ENCODE assay signal across 13 cellular contexts in genomic region chr10:26911811-26912461, GRCh38. TPM values are rescaled to one million over a fixed set of nuclear protein-coding genes. Genes with fewer than 3 reads are reported as not detected.
A peak's percentile ranks its signal among the peaks of the same experiment; 100 is the strongest.
DNase-seq lines count a peak whose midpoint lies in the region; ATAC-seq and TF ChIP-seq lines count a peak whose summit lies in the region.
"Had no signal": no experiment of that assay in that cellular context is flagged by ENCODE, and none has a peak within 500 bp of the region (broad histone marks: within the 10 kb centered on the region; RNA-seq: fewer than 3 reads in every experiment).

No MANE protein-coding gene starts in this region.

- H3K4me3 ChIP-seq in DOHH2 (ENCODE audit: low read length) (no peak overlapping the region), adrenal gland (no peak overlapping the region)
- H3K4me3 ChIP-seq: heart right ventricle, tibial artery had no signal

- ATAC-seq in GM19372 (IDR thresholded peaks at IDR 0.05; ENCODE audit: low read depth, unreplicated experiment), result peak; percentile 64
- ATAC-seq in HG02759 (IDR thresholded peaks at IDR 0.05; ENCODE audit: unreplicated experiment), result peak; percentile 61
- ATAC-seq in HG03159 (IDR thresholded peaks at IDR 0.05; ENCODE audit: unreplicated experiment), result no peak
- ATAC-seq: heart right ventricle, SK-N-SH treated with all-trans-retinoic acid at 6 μM for 48 hours had no signal

- H3F3A ChIP-seq in DOHH2 (ENCODE audit: control insufficient read depth, insufficient read depth), result 0 out of 2 replicates have a peak, but pooled peaks cover 2% of the 10 kb centered on the region

- DNase-seq in NAMALWA (ENCODE audit: low spot score) (peak; percentile 58), NCI-H1436 treated with DMSO at 0.1 percent for 48 hours (lab: John Stamatoyannopoulos, UW) (no peak), adrenal gland (no peak)
- DNase-seq in activated CD4-positive, CD25-positive, alpha-beta regulatory T cell (lab: John Stamatoyannopoulos, UW), result no peak
- DNase-seq: activated naive CD8-positive, alpha-beta T cell treated with anti-CD3 and anti-CD28 coated beads for 36 hours; heart right ventricle; NK-92 treated with Interleukin-12 subunit alpha and Interleukin-12 subunit beta, amount 100 ng/mL, for 24 hours; tibial artery had no signal

- intact Hi-C loops in adrenal gland (cut with DNase I), result no loop called here

- H3K27ac ChIP-seq in DOHH2 (ENCODE audit: low read depth, low read length) (no peak overlapping the region), adrenal gland (no peak overlapping the region)
- H3K27ac ChIP-seq: heart right ventricle, tibial artery had no signal

- H3K27me3 ChIP-seq in DOHH2 (ENCODE audit: control insufficient read depth, low read length) (no peaks in the 10 kb centered on the region), adrenal gland (no peaks in the 10 kb centered on the region)
- H3K27me3 ChIP-seq: heart right ventricle, tibial artery had no signal

- TF ChIP-seq CTCF in DOHH2 (IDR thresholded peaks at IDR 0.05; ENCODE audit: low read depth, low read length, poor library complexity, severe bottlenecking), result no peak
- TF ChIP-seq CTCF in adrenal gland (IDR thresholded peaks at IDR 0.05), result no peak

- H3K9me3 ChIP-seq in DOHH2 (ENCODE audit: control insufficient read depth, insufficient read depth, low read length), result no peaks in the 10 kb centered on the region
- no peaks in the 10 kb centered on the region for H3K9me3 ChIP-seq in adrenal gland (replicated peaks in 1 of 3)
- H3K9me3 ChIP-seq: heart right ventricle, tibial artery had no signal

- no peaks in the 10 kb centered on the region for H3K79me2 ChIP-seq in DOHH2 (ENCODE audit: control insufficient read depth, low read length)

- H3K4me1 ChIP-seq in DOHH2 (ENCODE audit: control insufficient read depth, low read length) (peaks cover 11% of the 10 kb centered on the region), adrenal gland (replicated peaks in 1 of 2) (no peaks in the 10 kb centered on the region)
- H3K4me1 ChIP-seq: heart right ventricle, tibial artery had no signal

- no peaks in the 10 kb centered on the region for H3K9me2 ChIP-seq in DOHH2 (replicated peaks; ENCODE audit: control insufficient read depth, low read length)

- H4K20me1 ChIP-seq in DOHH2 (ENCODE audit: control insufficient read depth, insufficient read depth, low read depth, low read length), result no peaks in the 10 kb centered on the region

- 67 to 72% (median 71%) methylated on average over 4 of the region's 4 CpGs for WGBS in adrenal gland, 4 donors

- H3K4me2 ChIP-seq in DOHH2 (ENCODE audit: low read length), result 0 out of 2 replicates have a peak overlapping the region, but pooled peaks have one; percentile 21

- TF ChIP-seq POLR2A in adrenal gland (IDR thresholded peaks at IDR 0.05), result no peak

- H3K36me3 ChIP-seq in DOHH2 (ENCODE audit: control insufficient read depth, low read length), result no peaks in the 10 kb centered on the region
- no peaks in the 10 kb centered on the region for H3K36me3 ChIP-seq in adrenal gland (replicated peaks in 1 of 2)
- H3K36me3 ChIP-seq: heart right ventricle, tibial artery had no signal

RNA-seq across cellular contexts. Expression of gene ABI1, which starts 51.2 kb away (rescaled TPM):
- 10 to 100 TPM; 13.3 to 38.9 (median 31.1) TPM for total RNA-seq in adrenal gland
- polyA plus RNA-seq in adrenal gland, result 10 to 100 TPM; 14.0 to 38.4 (median 18.7) TPM
